Comparison of ENCODE assay signal across 8 cellular contexts in the genomic region with DNA sequence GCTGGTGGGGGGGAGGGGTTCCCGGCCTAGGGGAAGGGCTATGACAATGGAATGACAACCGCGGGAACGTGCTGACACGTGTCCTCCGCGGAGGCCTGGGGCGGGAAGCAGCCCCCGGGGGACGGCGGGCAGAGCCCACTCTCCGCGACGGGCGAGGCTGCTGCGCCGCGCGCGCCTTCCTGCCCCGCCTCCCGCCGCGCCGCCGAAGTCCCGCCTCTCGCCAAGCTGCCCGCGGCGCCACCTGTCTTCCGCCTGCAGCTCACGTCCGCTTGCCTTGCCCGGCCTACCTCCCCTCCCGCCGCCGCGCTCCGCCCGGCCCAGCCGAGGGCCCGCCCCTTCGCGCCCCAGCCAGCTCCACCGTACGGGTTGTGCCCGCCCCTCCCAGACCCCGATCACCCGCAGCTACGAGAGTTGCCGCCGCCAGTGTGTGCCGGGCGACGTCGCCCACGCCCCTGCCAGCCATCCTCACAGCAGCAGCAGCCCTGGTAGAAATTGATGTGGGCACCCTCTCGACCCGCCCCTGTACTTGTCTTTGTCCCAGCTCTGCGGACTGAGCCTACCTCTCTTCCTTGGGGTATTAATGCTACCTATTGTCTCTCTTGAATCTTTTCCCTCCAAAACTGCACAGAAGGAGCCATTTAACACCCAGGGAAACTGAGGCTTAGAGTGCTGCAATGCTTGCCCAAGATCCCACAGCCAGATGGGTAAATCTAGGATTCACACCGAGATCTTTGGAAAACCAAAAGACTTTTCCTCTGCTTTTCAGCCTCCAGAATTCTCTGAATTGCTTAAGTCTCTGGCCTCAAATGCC. TPM values are rescaled to one million over a fixed set of nuclear protein-coding genes. Genes with fewer than 3 reads are reported as not detected.
DNase-seq lines count a peak whose midpoint lies in the region; ATAC-seq and TF ChIP-seq lines count a peak whose summit lies in the region.

A gene with protein sequence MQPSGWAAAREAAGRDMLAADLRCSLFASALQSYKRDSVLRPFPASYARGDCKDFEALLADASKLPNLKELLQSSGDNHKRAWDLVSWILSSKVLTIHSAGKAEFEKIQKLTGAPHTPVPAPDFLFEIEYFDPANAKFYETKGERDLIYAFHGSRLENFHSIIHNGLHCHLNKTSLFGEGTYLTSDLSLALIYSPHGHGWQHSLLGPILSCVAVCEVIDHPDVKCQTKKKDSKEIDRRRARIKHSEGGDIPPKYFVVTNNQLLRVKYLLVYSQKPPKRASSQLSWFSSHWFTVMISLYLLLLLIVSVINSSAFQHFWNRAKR (minus strand): TSS at position 180 of the 811 bp plus-strand sequence. CDS start 457 bp downstream, outside the sequence.

- H3K36me3 ChIP-seq in colonic mucosa (no peaks in the 10 kb centered on the region), left lung (no peaks in the 10 kb centered on the region)

- peak within 1 kb of the TSS; percentile 95 to 98 for H3K9ac ChIP-seq in colonic mucosa (ENCODE audit: low read depth in 2 of 2, low read length in 2 of 2)

- intact Hi-C loops in colonic mucosa (cut with DNase I), result no loop called here
- intact Hi-C loops in left lung (cut with DNase I), result no loop called here

- H3K27me3 ChIP-seq in colonic mucosa (no peaks in the 10 kb centered on the region), left lung (no peaks in the 10 kb centered on the region)

- H3K4me1 ChIP-seq in colonic mucosa (peaks cover 3% of the 10 kb centered on the region), left lung (peaks cover 12 to 17% of the 10 kb centered on the region in 2 donors)

- peak; percentile 50 for TF ChIP-seq CTCF in colonic mucosa (IDR thresholded peaks at IDR 0.05)
- TF ChIP-seq CTCF in left lung (IDR thresholded peaks at IDR 0.05), result peak; percentile 26 to 45

- H3K4me3 ChIP-seq in colonic mucosa, result peak within 1 kb of the TSS; percentile 77
- peak within 1 kb of the TSS; percentile 59 to 70 for H3K4me3 ChIP-seq in left lung

- H3K27ac ChIP-seq in colonic mucosa (peak within 1 kb of the TSS; percentile 86), left lung (peak within 1 kb of the TSS; percentile 80 to 82)

- DNase-seq in C1 segment of cervical spinal cord (lab: John Stamatoyannopoulos, UW), result peak; percentile 21 to 90 (median 78)
- DNase-seq in NCI-H526 (lab: John Stamatoyannopoulos, UW), result peak; percentile 84 to 97
- peak; percentile 94 for DNase-seq in activated CD4-positive, alpha-beta T cell treated with anti-CD3 and anti-CD28 coated beads for 48 hours
- DNase-seq in colonic mucosa, result peak; percentile 93
- peak; percentile 94 to 99 for DNase-seq in left lung
- DNase-seq in stimulated activated CD4-positive, alpha-beta T cell treated with anti-CD3 and anti-CD28 coated beads, Interleukin-2, amount 100 ng/mL, for 48 hours, result peak; percentile 85 to 88

- H3K9me3 ChIP-seq in colonic mucosa, result no peaks in the 10 kb centered on the region
- H3K9me3 ChIP-seq in left lung, result no peaks in the 10 kb centered on the region

- ATAC-seq in GM19328 (IDR thresholded peaks at IDR 0.05; ENCODE audit: unreplicated experiment) (peak; percentile 94), HG03460 (IDR thresholded peaks at IDR 0.05; ENCODE audit: unreplicated experiment) (peak; percentile 93), left lung (peak; percentile 97)

RNA-seq across cellular contexts. Expression of the gene that starts here (rescaled TPM):
- total RNA-seq in colonic mucosa (1 to 10 TPM; 9.5 to 9.9 TPM), left lung (1 to 10 TPM; 8.0 to 8.2 TPM)

Comparison
In these comparisons a context has a peak if more than half of its experiments do, and no peak if none do; other contexts are left out.
1. Peak in every context shown above with its lines: DNase-seq, ATAC-seq, H3K4me3 ChIP-seq and H3K27ac ChIP-seq.